Comparison of ENCODE assay signal across 1 cellular context in genomic region chr6:31826793-31827285, GRCh38.
TF ChIP-seq lines count a peak whose summit lies in the region.

No MANE protein-coding gene starts in this region.

TF ChIP-seq in K562, 482 proteins besides CTCF, POLR2A, EP300 and RAD21 (continued from another document):
- TF ChIP-seq ZNF197 (CRISPR knock-in tag; IDR thresholded peaks at IDR 0.05; ENCODE audit: low read depth) (no peak), EGR1 (conservative IDR thresholded peaks at IDR 0.05) (no peak), HNRNPL (IDR thresholded peaks at IDR 0.05; ENCODE audit: low read depth, low read length) (no peak), MED1 (CRISPR knock-in tag; IDR thresholded peaks at IDR 0.05; ENCODE audit: borderline replicate concordance) (no peak), MCM5 (IDR thresholded peaks at IDR 0.05; ENCODE audit: low read depth) (no peak), ZNF398 (CRISPR knock-in tag; IDR thresholded peaks at IDR 0.05) (no peak), MTF1 (CRISPR knock-in tag; IDR thresholded peaks at IDR 0.05; ENCODE audit: borderline replicate concordance) (no peak), RNF2 (IDR thresholded peaks at IDR 0.05) (no peak), ZNF274 (IDR thresholded peaks at IDR 0.05; ENCODE audit: borderline replicate concordance, low read depth, low read length) (no peak), HDAC3 (IDR thresholded peaks at IDR 0.05; ENCODE audit: borderline replicate concordance, partially characterized antibody) (no peak), ARID3A (IDR thresholded peaks at IDR 0.05; ENCODE audit: borderline replicate concordance, low read depth, low read length) (no peak), GABPA (tag; conservative IDR thresholded peaks at IDR 0.05; ENCODE audit: low read depth) (no peak), ZFP36 (IDR thresholded peaks at IDR 0.05; ENCODE audit: low read depth, low read length, partially characterized antibody) (no peak), CGGBP1 (CRISPR knock-in tag; IDR thresholded peaks at IDR 0.05) (no peak; the same call in 1 of the 2 replicates), NR2C1 (IDR thresholded peaks at IDR 0.05) (no peak), NR2C1 (tag; IDR thresholded peaks at IDR 0.05) (peak; percentile 53; the same call in 1 of the 2 replicates), HSF4 (CRISPR knock-in tag; IDR thresholded peaks at IDR 0.05; ENCODE audit: borderline replicate concordance) (no peak), ZNF24 (IDR thresholded peaks at IDR 0.05) (no peak), SNIP1 (IDR thresholded peaks at IDR 0.05; ENCODE audit: low read depth) (no peak), NUFIP1 (IDR thresholded peaks at IDR 0.05; ENCODE audit: partially characterized antibody) (no peak), YBX1 (IDR thresholded peaks at IDR 0.05) (no peak), ZNF124 (CRISPR knock-in tag; IDR thresholded peaks at IDR 0.05) (no peak), ZC3H11A (IDR thresholded peaks at IDR 0.05; ENCODE audit: low read depth, low read length) (no peak), SIX5 (IDR thresholded peaks at IDR 0.05; ENCODE audit: borderline replicate concordance in 1 of 2, insufficient read depth in 1 of 2, low read depth in 1 of 2, low read length in 2 of 2) (no peak), FOS (IDR thresholded peaks at IDR 0.05; ENCODE audit: extremely low read depth, insufficient read length) (no peak), ZNF76 (CRISPR knock-in tag; IDR thresholded peaks at IDR 0.05; ENCODE audit: borderline replicate concordance) (peak; percentile 75; the same call in 1 of the 2 replicates), POLR2H (tag; IDR thresholded peaks at IDR 0.05; ENCODE audit: low read depth) (no peak), ZBTB17 (CRISPR knock-in tag; IDR thresholded peaks at IDR 0.05) (peak; percentile 69; the same call in 1 of the 2 replicates), SETDB1 (IDR thresholded peaks at IDR 0.05; ENCODE audit: low read length) (no peak), ZNF740 (CRISPR knock-in tag; IDR thresholded peaks at IDR 0.05) (no peak), ZNF740 (tag; IDR thresholded peaks at IDR 0.05) (no peak), CREBBP (IDR thresholded peaks at IDR 0.05; ENCODE audit: low read depth, low read length) (no peak), MBD1 (CRISPR knock-in tag; IDR thresholded peaks at IDR 0.05) (no peak), BRD9 (IDR thresholded peaks at IDR 0.05; ENCODE audit: low read depth, partially characterized antibody) (no peak), NFXL1 (CRISPR knock-in tag; IDR thresholded peaks at IDR 0.05) (no peak; the same call in 1 of the 2 replicates), RCOR1 (IDR thresholded peaks at IDR 0.05; ENCODE audit: borderline replicate concordance in 1 of 2, low read depth in 2 of 2, low read length in 2 of 2) (0 out of 4 replicates have a peak, but pooled peaks have one; percentile 3 to 5), ZNF644 (tag; IDR thresholded peaks at IDR 0.05; ENCODE audit: low read depth) (no peak), ZNF79 (CRISPR knock-in tag; IDR thresholded peaks at IDR 0.05; ENCODE audit: low read depth) (0 out of 2 replicates have a peak, but pooled peaks have one; percentile 16)
- TF ChIP-seq, protein P1, sequence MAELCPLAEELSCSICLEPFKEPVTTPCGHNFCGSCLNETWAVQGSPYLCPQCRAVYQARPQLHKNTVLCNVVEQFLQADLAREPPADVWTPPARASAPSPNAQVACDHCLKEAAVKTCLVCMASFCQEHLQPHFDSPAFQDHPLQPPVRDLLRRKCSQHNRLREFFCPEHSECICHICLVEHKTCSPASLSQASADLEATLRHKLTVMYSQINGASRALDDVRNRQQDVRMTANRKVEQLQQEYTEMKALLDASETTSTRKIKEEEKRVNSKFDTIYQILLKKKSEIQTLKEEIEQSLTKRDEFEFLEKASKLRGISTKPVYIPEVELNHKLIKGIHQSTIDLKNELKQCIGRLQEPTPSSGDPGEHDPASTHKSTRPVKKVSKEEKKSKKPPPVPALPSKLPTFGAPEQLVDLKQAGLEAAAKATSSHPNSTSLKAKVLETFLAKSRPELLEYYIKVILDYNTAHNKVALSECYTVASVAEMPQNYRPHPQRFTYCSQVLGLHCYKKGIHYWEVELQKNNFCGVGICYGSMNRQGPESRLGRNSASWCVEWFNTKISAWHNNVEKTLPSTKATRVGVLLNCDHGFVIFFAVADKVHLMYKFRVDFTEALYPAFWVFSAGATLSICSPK (IDR thresholded peaks at IDR 0.05; ENCODE audit: borderline replicate concordance), result no peak
- TF ChIP-seq, protein P2, sequence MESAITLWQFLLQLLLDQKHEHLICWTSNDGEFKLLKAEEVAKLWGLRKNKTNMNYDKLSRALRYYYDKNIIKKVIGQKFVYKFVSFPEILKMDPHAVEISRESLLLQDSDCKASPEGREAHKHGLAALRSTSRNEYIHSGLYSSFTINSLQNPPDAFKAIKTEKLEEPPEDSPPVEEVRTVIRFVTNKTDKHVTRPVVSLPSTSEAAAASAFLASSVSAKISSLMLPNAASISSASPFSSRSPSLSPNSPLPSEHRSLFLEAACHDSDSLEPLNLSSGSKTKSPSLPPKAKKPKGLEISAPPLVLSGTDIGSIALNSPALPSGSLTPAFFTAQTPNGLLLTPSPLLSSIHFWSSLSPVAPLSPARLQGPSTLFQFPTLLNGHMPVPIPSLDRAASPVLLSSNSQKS (CRISPR knock-in tag; IDR thresholded peaks at IDR 0.05), result peak; percentile 86
- TF ChIP-seq, protein P3, sequence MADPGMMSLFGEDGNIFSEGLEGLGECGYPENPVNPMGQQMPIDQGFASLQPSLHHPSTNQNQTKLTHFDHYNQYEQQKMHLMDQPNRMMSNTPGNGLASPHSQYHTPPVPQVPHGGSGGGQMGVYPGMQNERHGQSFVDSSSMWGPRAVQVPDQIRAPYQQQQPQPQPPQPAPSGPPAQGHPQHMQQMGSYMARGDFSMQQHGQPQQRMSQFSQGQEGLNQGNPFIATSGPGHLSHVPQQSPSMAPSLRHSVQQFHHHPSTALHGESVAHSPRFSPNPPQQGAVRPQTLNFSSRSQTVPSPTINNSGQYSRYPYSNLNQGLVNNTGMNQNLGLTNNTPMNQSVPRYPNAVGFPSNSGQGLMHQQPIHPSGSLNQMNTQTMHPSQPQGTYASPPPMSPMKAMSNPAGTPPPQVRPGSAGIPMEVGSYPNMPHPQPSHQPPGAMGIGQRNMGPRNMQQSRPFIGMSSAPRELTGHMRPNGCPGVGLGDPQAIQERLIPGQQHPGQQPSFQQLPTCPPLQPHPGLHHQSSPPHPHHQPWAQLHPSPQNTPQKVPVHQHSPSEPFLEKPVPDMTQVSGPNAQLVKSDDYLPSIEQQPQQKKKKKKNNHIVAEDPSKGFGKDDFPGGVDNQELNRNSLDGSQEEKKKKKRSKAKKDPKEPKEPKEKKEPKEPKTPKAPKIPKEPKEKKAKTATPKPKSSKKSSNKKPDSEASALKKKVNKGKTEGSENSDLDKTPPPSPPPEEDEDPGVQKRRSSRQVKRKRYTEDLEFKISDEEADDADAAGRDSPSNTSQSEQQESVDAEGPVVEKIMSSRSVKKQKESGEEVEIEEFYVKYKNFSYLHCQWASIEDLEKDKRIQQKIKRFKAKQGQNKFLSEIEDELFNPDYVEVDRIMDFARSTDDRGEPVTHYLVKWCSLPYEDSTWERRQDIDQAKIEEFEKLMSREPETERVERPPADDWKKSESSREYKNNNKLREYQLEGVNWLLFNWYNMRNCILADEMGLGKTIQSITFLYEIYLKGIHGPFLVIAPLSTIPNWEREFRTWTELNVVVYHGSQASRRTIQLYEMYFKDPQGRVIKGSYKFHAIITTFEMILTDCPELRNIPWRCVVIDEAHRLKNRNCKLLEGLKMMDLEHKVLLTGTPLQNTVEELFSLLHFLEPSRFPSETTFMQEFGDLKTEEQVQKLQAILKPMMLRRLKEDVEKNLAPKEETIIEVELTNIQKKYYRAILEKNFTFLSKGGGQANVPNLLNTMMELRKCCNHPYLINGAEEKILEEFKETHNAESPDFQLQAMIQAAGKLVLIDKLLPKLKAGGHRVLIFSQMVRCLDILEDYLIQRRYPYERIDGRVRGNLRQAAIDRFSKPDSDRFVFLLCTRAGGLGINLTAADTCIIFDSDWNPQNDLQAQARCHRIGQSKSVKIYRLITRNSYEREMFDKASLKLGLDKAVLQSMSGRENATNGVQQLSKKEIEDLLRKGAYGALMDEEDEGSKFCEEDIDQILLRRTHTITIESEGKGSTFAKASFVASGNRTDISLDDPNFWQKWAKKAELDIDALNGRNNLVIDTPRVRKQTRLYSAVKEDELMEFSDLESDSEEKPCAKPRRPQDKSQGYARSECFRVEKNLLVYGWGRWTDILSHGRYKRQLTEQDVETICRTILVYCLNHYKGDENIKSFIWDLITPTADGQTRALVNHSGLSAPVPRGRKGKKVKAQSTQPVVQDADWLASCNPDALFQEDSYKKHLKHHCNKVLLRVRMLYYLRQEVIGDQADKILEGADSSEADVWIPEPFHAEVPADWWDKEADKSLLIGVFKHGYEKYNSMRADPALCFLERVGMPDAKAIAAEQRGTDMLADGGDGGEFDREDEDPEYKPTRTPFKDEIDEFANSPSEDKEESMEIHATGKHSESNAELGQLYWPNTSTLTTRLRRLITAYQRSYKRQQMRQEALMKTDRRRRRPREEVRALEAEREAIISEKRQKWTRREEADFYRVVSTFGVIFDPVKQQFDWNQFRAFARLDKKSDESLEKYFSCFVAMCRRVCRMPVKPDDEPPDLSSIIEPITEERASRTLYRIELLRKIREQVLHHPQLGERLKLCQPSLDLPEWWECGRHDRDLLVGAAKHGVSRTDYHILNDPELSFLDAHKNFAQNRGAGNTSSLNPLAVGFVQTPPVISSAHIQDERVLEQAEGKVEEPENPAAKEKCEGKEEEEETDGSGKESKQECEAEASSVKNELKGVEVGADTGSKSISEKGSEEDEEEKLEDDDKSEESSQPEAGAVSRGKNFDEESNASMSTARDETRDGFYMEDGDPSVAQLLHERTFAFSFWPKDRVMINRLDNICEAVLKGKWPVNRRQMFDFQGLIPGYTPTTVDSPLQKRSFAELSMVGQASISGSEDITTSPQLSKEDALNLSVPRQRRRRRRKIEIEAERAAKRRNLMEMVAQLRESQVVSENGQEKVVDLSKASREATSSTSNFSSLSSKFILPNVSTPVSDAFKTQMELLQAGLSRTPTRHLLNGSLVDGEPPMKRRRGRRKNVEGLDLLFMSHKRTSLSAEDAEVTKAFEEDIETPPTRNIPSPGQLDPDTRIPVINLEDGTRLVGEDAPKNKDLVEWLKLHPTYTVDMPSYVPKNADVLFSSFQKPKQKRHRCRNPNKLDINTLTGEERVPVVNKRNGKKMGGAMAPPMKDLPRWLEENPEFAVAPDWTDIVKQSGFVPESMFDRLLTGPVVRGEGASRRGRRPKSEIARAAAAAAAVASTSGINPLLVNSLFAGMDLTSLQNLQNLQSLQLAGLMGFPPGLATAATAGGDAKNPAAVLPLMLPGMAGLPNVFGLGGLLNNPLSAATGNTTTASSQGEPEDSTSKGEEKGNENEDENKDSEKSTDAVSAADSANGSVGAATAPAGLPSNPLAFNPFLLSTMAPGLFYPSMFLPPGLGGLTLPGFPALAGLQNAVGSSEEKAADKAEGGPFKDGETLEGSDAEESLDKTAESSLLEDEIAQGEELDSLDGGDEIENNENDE (IDR thresholded peaks at IDR 0.05; ENCODE audit: low read depth, low read length), result no peak
